ENCODE assay signal across 7 cellular contexts in genomic region chr14:67240978-67241415, GRCh38. TPM values are rescaled to one million over a fixed set of nuclear protein-coding genes. Genes with fewer than 3 reads are reported as not detected.
DNase-seq lines count a peak whose midpoint lies in the region; ATAC-seq and TF ChIP-seq lines count a peak whose summit lies in the region.

No MANE protein-coding gene starts in this region.

- WGBS in hepatocyte (ENCODE audit: low lambda C conversion rate, missing lambda C conversion rate): under 1% methylated on average over 40 of the region's 54 CpGs

- no peaks in the 10 kb centered on the region for H3K4me1 ChIP-seq in hepatocyte (ENCODE audit: insufficient read depth)

- DNase-seq in NCI-H1694 treated with DMSO at 0.1 percent for 48 hours (lab: John Stamatoyannopoulos, UW) (peak; percentile 96), astrocyte of the cerebellum (ENCODE audit: low read depth) (peak; percentile 92), hepatocyte (ENCODE audit: low spot score) (peak; percentile 98), renal cortical epithelial cell (ENCODE audit: low read depth) (peak; percentile 84)
- DNase-seq in T-helper 2 cell treated with Interferon-gamma antibody and Interleukin-4, amounts not matched to agents 5 μg/mL and 100 μg/mL, for 36 hours (ENCODE audit: low spot score): peak; percentile 95

- no peaks in the 10 kb centered on the region for H3K27me3 ChIP-seq in hepatocyte

- H3K36me3 ChIP-seq in hepatocyte (replicated peaks; ENCODE audit: insufficient read depth, low read depth): no peaks in the 10 kb centered on the region

- no peaks in the 10 kb centered on the region for H3K9me2 ChIP-seq in hepatocyte (replicated peaks; ENCODE audit: insufficient read depth)

- ATAC-seq in GM18502 (IDR thresholded peaks at IDR 0.05; ENCODE audit: poor library complexity, unreplicated experiment) (peak; percentile 91), HG02938 (IDR thresholded peaks at IDR 0.05; ENCODE audit: unreplicated experiment) (peak; percentile 87)

- peaks cover 19% of the 10 kb centered on the region for H3K4me1 Mint-ChIP-seq in T-helper 2 cell treated with Interferon-gamma antibody and Interleukin-4, amounts not matched to agents 5 μg/mL and 100 μg/mL, for 36 hours (ENCODE audit: low read depth)

- no peaks in the 10 kb centered on the region for H3K9me3 Mint-ChIP-seq in T-helper 2 cell treated with Interferon-gamma antibody and Interleukin-4, amounts not matched to agents 5 μg/mL and 100 μg/mL, for 36 hours

- peaks cover 26% of the 10 kb centered on the region for H3K27me3 Mint-ChIP-seq in T-helper 2 cell treated with Interferon-gamma antibody and Interleukin-4, amounts not matched to agents 5 μg/mL and 100 μg/mL, for 36 hours (ENCODE audit: low read depth)

- H2AFZ ChIP-seq in hepatocyte: peak overlapping the region; percentile 76

- H3K27ac ChIP-seq in hepatocyte: peak overlapping the region; percentile 95

- TF ChIP-seq CTCF in astrocyte of the cerebellum (IDR thresholded peaks at IDR 0.05; ENCODE audit: low read depth, low read length, missing control alignments) (no peak), hepatocyte (IDR thresholded peaks at IDR 0.05; ENCODE audit: poor library complexity) (no peak)

- no peaks in the 10 kb centered on the region for H3K36me3 Mint-ChIP-seq in T-helper 2 cell treated with Interferon-gamma antibody and Interleukin-4, amounts not matched to agents 5 μg/mL and 100 μg/mL, for 36 hours (ENCODE audit: low read depth)

- peak overlapping the region; percentile 78 for H3K4me3 ChIP-seq in astrocyte of the cerebellum (ENCODE audit: low read depth, low read length)
- H3K4me3 ChIP-seq in hepatocyte: peak overlapping the region; percentile 78

- no peaks in the 10 kb centered on the region for H3K9me3 ChIP-seq in hepatocyte (ENCODE audit: low read depth)

- H3K4me2 ChIP-seq in hepatocyte: peak overlapping the region; percentile 85

- peak overlapping the region; percentile 89 for H3K4me3 Mint-ChIP-seq in T-helper 2 cell treated with Interferon-gamma antibody and Interleukin-4, amounts not matched to agents 5 μg/mL and 100 μg/mL, for 36 hours

- in situ Hi-C loops in astrocyte of the cerebellum (cut with HindIII; ENCODE audit: low sequenced_read_pairs): loop anchor here (10.0 kb wide), 1 partner anchor 56 kb away; the partner anchor contains the start of gene GARIN2

- H3K79me2 ChIP-seq in hepatocyte: peaks cover 40% of the 10 kb centered on the region

- H3K27ac Mint-ChIP-seq in T-helper 2 cell treated with Interferon-gamma antibody and Interleukin-4, amounts not matched to agents 5 μg/mL and 100 μg/mL, for 36 hours: peak overlapping the region; percentile 84

- H4K20me1 ChIP-seq in hepatocyte (ENCODE audit: insufficient read depth, poor library complexity, severe bottlenecking): peaks cover 8% of the 10 kb centered on the region

RNA-seq across cellular contexts. Expression of gene PALS1, which starts 0.2 kb away (rescaled TPM):
- 38.1 and 39.4 TPM in 2 replicates for total RNA-seq in hepatocyte
- polyA plus RNA-seq in hepatocyte: 11.6 and 15.6 TPM in 2 replicates
- total RNA-seq in renal cortical epithelial cell: 56.4 and 79.4 TPM in 2 replicates

RNA-seq across cellular contexts. Expression of gene GARIN2, which starts 51.8 kb away (rescaled TPM):
- total RNA-seq in hepatocyte (not detected in 2 replicates), renal cortical epithelial cell (0.05 TPM in 1 of 2 replicates, not detected in the other)
- not detected in 2 replicates for polyA plus RNA-seq in hepatocyte

Comparison
In these comparisons a context has a peak if more than half of its experiments do, and no peak if none do; other contexts are left out.
1. Peak in every context shown above with its lines: DNase-seq, ATAC-seq, H3K4me3 ChIP-seq and H3K27ac ChIP-seq.